In the genomic region with DNA sequence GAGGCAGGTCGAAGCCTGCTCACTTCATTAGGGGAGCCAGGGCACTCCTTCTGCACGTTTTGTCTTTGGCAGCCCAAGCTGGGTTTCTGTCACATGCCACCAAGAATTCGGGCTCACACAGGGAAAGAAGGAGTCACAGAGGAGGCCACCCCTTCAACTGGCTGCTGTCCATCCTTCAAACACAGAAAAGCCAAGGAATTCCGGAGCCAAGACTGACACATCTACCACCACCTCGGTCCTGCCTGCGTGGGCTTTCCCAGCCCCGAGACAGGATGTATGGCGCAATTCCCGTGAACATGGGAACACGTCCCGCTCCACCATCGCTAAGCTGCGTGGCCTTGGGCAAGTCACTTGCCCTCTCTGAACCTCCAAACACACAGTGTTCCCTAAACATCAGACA, we compare ENCODE assay signal across 12 cellular contexts.
DNase-seq lines count a peak whose midpoint lies in the region; ATAC-seq and TF ChIP-seq lines count a peak whose summit lies in the region.
"Had no signal": no experiment of that assay in that cellular context is flagged by ENCODE, and none has a peak within 500 bp of the region (broad histone marks: within the 10 kb centered on the region; RNA-seq: fewer than 3 reads in every experiment).

No MANE protein-coding gene starts in this region.

- H3K27me3 Mint-ChIP-seq in neural progenitor cell (ENCODE audit: insufficient read depth, low read depth), result peaks cover 3% of the 10 kb centered on the region

- TF ChIP-seq POLR2A in body of pancreas (IDR thresholded peaks at IDR 0.05), result no peak

- H3F3A ChIP-seq in neural progenitor cell (ENCODE audit: low read depth), result peaks cover 17% of the 10 kb centered on the region

- no peak overlapping the region for H3K4me3 Mint-ChIP-seq in neural progenitor cell
- H3K4me3 Mint-ChIP-seq: CD8-positive, alpha-beta T cell had no signal

- intact Hi-C loops in body of pancreas (cut with DNase I) (loop anchor here (10.0 kb wide), 1 partner anchor 122 kb away; no protein-coding TSS in a partner anchor), heart right ventricle (cut with DNase I) (loop anchor here in 1 of 10 donors (5.0 to 10.0 kb wide), 2 partner anchors 115 to 158 kb away; no protein-coding TSS in a partner anchor)

- no peak overlapping the region for H2AFZ ChIP-seq in neural progenitor cell (replicated peaks)
- H2AFZ ChIP-seq: PC-9 had no signal

- peaks cover 2% of the 10 kb centered on the region for H3K36me3 Mint-ChIP-seq in neural progenitor cell

- TF ChIP-seq CTCF in body of pancreas (IDR thresholded peaks at IDR 0.05) (no peak), heart right ventricle (IDR thresholded peaks at IDR 0.05) (no peak), neural progenitor cell (IDR thresholded peaks at IDR 0.05) (no peak)

- H3K27ac Mint-ChIP-seq in neural progenitor cell, result no peak overlapping the region
- H3K27ac Mint-ChIP-seq: CD8-positive, alpha-beta T cell had no signal

- no peak overlapping the region for H3K4me3 ChIP-seq in body of pancreas
- peak overlapping the region in 1 of 10 donors; percentile 3 for H3K4me3 ChIP-seq in heart right ventricle
- H3K4me3 ChIP-seq in skin epidermis, result no peak overlapping the region
- no peak overlapping the region for H3K4me3 ChIP-seq in neural progenitor cell
- H3K4me3 ChIP-seq: PC-9, thyroid gland had no signal

- H3K27me3 ChIP-seq in body of pancreas, result no peaks in the 10 kb centered on the region
- H3K27me3 ChIP-seq in heart right ventricle, result no peaks in the 10 kb centered on the region
- no peaks in the 10 kb centered on the region for H3K27me3 ChIP-seq in neural progenitor cell
- H3K27me3 ChIP-seq: thyroid gland had no signal

- H3K36me3 ChIP-seq in body of pancreas (replicated peaks in 1 of 2; ENCODE audit: insufficient read depth in 1 of 2, low read depth in 2 of 2), result no peaks in the 10 kb centered on the region
- peaks cover 0 to 33% (median 9%) of the 10 kb centered on the region in 9 donors for H3K36me3 ChIP-seq in heart right ventricle
- H3K36me3 ChIP-seq in neural progenitor cell, result no peaks in the 10 kb centered on the region

- WGBS in body of pancreas, 2 donors, result 42 to 55% methylated on average over 4 to 13 of the region's 13 CpGs
- WGBS in heart right ventricle, 2 donors, result 38 to 56% methylated on average over 13 of the region's 13 CpGs

- H3K79me2 ChIP-seq in neural progenitor cell (ENCODE audit: low read depth), result peaks cover 88% of the 10 kb centered on the region

- H3K4me1 ChIP-seq in body of pancreas (peaks cover 60% of the 10 kb centered on the region), heart right ventricle (peaks cover 33 to 99% (median 83%) of the 10 kb centered on the region in 9 donors), neural progenitor cell (peaks cover 23% of the 10 kb centered on the region)

- H3K4me2 ChIP-seq in neural progenitor cell, result no peak overlapping the region
- H3K4me2 ChIP-seq: PC-9 had no signal

- ATAC-seq in body of pancreas, result no peak
- peak in 3 of 8 donors; percentile 4 to 45 (median 13) for ATAC-seq in heart right ventricle
- ATAC-seq in HG03045 (IDR thresholded peaks at IDR 0.05; ENCODE audit: unreplicated experiment), result no peak
- ATAC-seq: CD8-positive, alpha-beta T cell had no signal

- peaks cover 92% of the 10 kb centered on the region for H4K20me1 ChIP-seq in neural progenitor cell (ENCODE audit: low read depth)

- H3K9ac ChIP-seq in neural progenitor cell, result no peak overlapping the region

- H3K4me1 Mint-ChIP-seq in neural progenitor cell, result peaks cover 45% of the 10 kb centered on the region

- DNase-seq in EL (peak; percentile 67), body of pancreas (no peak), heart right ventricle (peak in 1 of 2 donors; percentile 34), NCI-H1417 treated with DMSO at 0.1 percent for 48 hours (lab: John Stamatoyannopoulos, UW) (no peak), neural progenitor cell (ENCODE audit: low spot score) (no peak), NCI-H1694 (lab: John Stamatoyannopoulos, UW) (no peak)
- DNase-seq: activated T-cell treated with anti-CD3 and anti-CD28 coated beads, Interleukin-2, amount 50 U/mL, for 1 hour; CD8-positive, alpha-beta T cell; PC-9; thyroid gland had no signal

- no peaks in the 10 kb centered on the region for H3K9me3 Mint-ChIP-seq in neural progenitor cell
- H3K9me3 Mint-ChIP-seq: CD8-positive, alpha-beta T cell had no signal

- H3K27ac ChIP-seq in body of pancreas (peak overlapping the region in 3 of 4 donors; percentile 78 to 84 (median 82)), heart right ventricle (peak overlapping the region in 9 of 10 donors; percentile 55 to 88 (median 73)), skin epidermis (peak overlapping the region in 12 of 21 experiments; percentile 1 to 82 (median 42)), neural progenitor cell (no peak overlapping the region)
- H3K27ac ChIP-seq: PC-9, thyroid gland had no signal

- H3K9me3 ChIP-seq in body of pancreas (no peaks in the 10 kb centered on the region), heart right ventricle (no peaks in the 10 kb centered on the region), neural progenitor cell (ENCODE audit: low read depth) (no peaks in the 10 kb centered on the region)
- H3K9me3 ChIP-seq: thyroid gland had no signal
